Comparison of ENCODE assay signal across 21 cellular contexts in the genomic region with DNA sequence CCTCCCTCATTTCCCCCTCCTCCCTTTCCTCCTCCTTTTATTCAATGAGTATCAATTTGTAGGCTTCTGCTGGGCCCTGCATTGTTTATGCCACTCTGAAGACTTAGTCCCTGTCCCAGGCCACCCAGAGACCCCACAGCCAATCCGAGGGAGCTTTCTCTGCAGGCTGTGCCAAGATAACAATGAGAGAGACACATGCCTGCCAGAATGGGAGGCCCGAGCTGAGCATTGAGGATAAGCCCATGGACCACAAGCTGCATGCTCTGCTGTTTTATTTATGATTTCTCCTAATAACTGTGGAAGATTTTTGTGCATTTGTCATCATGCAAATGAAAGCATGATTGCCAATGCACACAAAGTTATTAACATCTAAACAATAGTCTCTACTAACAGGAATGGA. TPM values are rescaled to one million over a fixed set of nuclear protein-coding genes. Genes with fewer than 3 reads are reported as not detected.
DNase-seq lines count a peak whose midpoint lies in the region; TF ChIP-seq lines count a peak whose summit lies in the region.
"Had no signal": no experiment of that assay in that cellular context is flagged by ENCODE, and none has a peak within 500 bp of the region (broad histone marks: within the 10 kb centered on the region; RNA-seq: fewer than 3 reads in every experiment).

No MANE protein-coding gene starts in this region.

- no peaks in the 10 kb centered on the region for H3K79me1 ChIP-seq in mesenchymal stem cell (replicated peaks; ENCODE audit: low read length, poor library complexity, severe bottlenecking)

- WGBS in mesenchymal stem cell, result 28% methylated on average over 2 of the region's 2 CpGs

- H2AK5ac ChIP-seq in mesenchymal stem cell (ENCODE audit: low read length, severe bottlenecking), result no peak overlapping the region

- no peak overlapping the region for H3K14ac ChIP-seq in mesenchymal stem cell (ENCODE audit: low read length in 2 of 2)

- no peaks in the 10 kb centered on the region for H3K9me3 ChIP-seq in mesenchymal stem cell (ENCODE audit: control insufficient read depth, low read length)
- H3K9me3 ChIP-seq: BE2C, Peyer's patch had no signal

- no peak overlapping the region for H2BK120ac ChIP-seq in mesenchymal stem cell (ENCODE audit: low read depth, low read length)

- H3K27me3 ChIP-seq in H7 (ENCODE audit: control insufficient read depth, insufficient read depth, low read length) (no peaks in the 10 kb centered on the region; the same call in 1 of the 2 replicates), mesenchymal stem cell (ENCODE audit: control insufficient read depth in 1 of 2, insufficient read depth in 1 of 2, low read length in 2 of 2) (no peaks in the 10 kb centered on the region)
- H3K27me3 ChIP-seq: BE2C, Peyer's patch had no signal

- peaks cover 13% of the 10 kb centered on the region for H3K4me1 ChIP-seq in mesenchymal stem cell (ENCODE audit: control insufficient read depth, insufficient read depth, low read depth, low read length)
- H3K4me1 ChIP-seq: BE2C, Peyer's patch had no signal

- peaks cover 50% of the 10 kb centered on the region for H3K4me1 Mint-ChIP-seq in brain
- H3K4me1 Mint-ChIP-seq: CD4-positive, alpha-beta memory T cell had no signal

- no peak overlapping the region for H2BK15ac ChIP-seq in mesenchymal stem cell (ENCODE audit: low read depth, poor library complexity, severe bottlenecking)

- no peak overlapping the region for H2BK5ac ChIP-seq in mesenchymal stem cell (ENCODE audit: low read depth, low read length, poor library complexity, severe bottlenecking)

- H3K9ac ChIP-seq in mesenchymal stem cell (ENCODE audit: low read length), result no peak overlapping the region

- H3K36me3 Mint-ChIP-seq in brain, result no peaks in the 10 kb centered on the region
- H3K36me3 Mint-ChIP-seq: CD4-positive, alpha-beta memory T cell had no signal

- H2BK12ac ChIP-seq in mesenchymal stem cell (ENCODE audit: low read length in 2 of 2), result no peak overlapping the region

- H3K4me2 ChIP-seq in mesenchymal stem cell (ENCODE audit: low read length, poor library complexity, severe bottlenecking), result no peak overlapping the region

- no peak overlapping the region for H4K8ac ChIP-seq in mesenchymal stem cell (ENCODE audit: low read length)

- H4K91ac ChIP-seq in mesenchymal stem cell (ENCODE audit: low read length), result no peak overlapping the region

- H3K27me3 Mint-ChIP-seq in brain, result peaks cover 6% of the 10 kb centered on the region

- no peak overlapping the region for H2AFZ ChIP-seq in mesenchymal stem cell (ENCODE audit: low read depth, low read length)

- no peak overlapping the region for H3K18ac ChIP-seq in mesenchymal stem cell (ENCODE audit: low read depth in 1 of 2, low read length in 2 of 2)

- no peak overlapping the region for H3K4ac ChIP-seq in mesenchymal stem cell (ENCODE audit: low read depth in 1 of 2, low read length in 2 of 2)

- H3K9me3 Mint-ChIP-seq in brain, result peaks cover 0 to 2% (median 0%) of the 10 kb centered on the region in 5 experiments
- H3K9me3 Mint-ChIP-seq: HFFc6 had no signal

- H3K27ac ChIP-seq in mesenchymal stem cell (ENCODE audit: low read length, poor library complexity, severe bottlenecking), result no peak overlapping the region
- H3K27ac ChIP-seq: HL-60 had no signal

- H3K36me3 ChIP-seq in H7 (replicated peaks; ENCODE audit: control insufficient read depth, insufficient read depth, low read length) (no peaks in the 10 kb centered on the region), mesenchymal stem cell (ENCODE audit: control insufficient read depth in 1 of 2, insufficient read depth in 2 of 2, low read depth in 1 of 2, low read length in 2 of 2) (no peaks in the 10 kb centered on the region)
- H3K36me3 ChIP-seq: BE2C, Peyer's patch had no signal

- peak overlapping the region in 1 of 5 experiments; percentile 8 for H3K4me3 Mint-ChIP-seq in brain
- H3K4me3 Mint-ChIP-seq: CD4-positive, alpha-beta memory T cell; HFFc6 had no signal

- peak; percentile 65 for DNase-seq in H7
- DNase-seq in posterior vena cava (ENCODE audit: low spot score), result peak; percentile 67
- DNase-seq in NCI-H748 (lab: John Stamatoyannopoulos, UW; ENCODE audit: unreplicated experiment), result no peak
- no peak for DNase-seq in DMS153 treated with DMSO at 0.1 percent for 48 hours (lab: John Stamatoyannopoulos, UW; ENCODE audit: unreplicated experiment)
- no peak for DNase-seq in NCI-H2029 (lab: John Stamatoyannopoulos, UW)
- no peak for DNase-seq in mesenchymal stem cell
- DNase-seq: BE2C; Calu3; CD4-positive, alpha-beta memory T cell; HFFc6; NCI-H1436; NCI-H1930; NCI-H526 treated with DMSO at 0.1 percent for 48 hours; NK-92 treated with Interleukin-12 subunit alpha and Interleukin-12 subunit beta, amount 100 ng/mL, for 24 hours; Peyer's patch; SW 1271 had no signal

- no peak for TF ChIP-seq CTCF in brain (conservative IDR thresholded peaks at IDR 0.05)

- H3K23ac ChIP-seq in mesenchymal stem cell (ENCODE audit: low read length in 2 of 2), result no peak overlapping the region

- H3K4me3 ChIP-seq in H7 (ENCODE audit: insufficient read depth, low read depth, low read length) (no peak overlapping the region), mesenchymal stem cell (ENCODE audit: insufficient read depth in 1 of 2, low read depth in 1 of 2, low read length in 2 of 2) (no peak overlapping the region)
- H3K4me3 ChIP-seq: Peyer's patch had no signal

- peak overlapping the region in 4 of 5 experiments; percentile 12 to 85 (median 18) for H3K27ac Mint-ChIP-seq in brain
- H3K27ac Mint-ChIP-seq: CD4-positive, alpha-beta memory T cell; HFFc6 had no signal

- intact Hi-C loops in posterior vena cava (cut with DNase I), result no loop called here

RNA-seq across cellular contexts. Expression of gene RCVRN, which starts 3.0 kb away (rescaled TPM):
- not detected in 2 replicates for total RNA-seq in H7 (2014; rRNA removed; shearing (Covaris generic))
- polyA plus RNA-seq in brain (ENCODE audit: insufficient read depth, low read depth, low replicate concordance), result 0.88 TPM
- under 1 TPM; 0.33 to 0.74 TPM for total RNA-seq in posterior vena cava
- polyA plus RNA-seq in mesenchymal stem cell (2013, experiment 1 of 2), result 1.4 TPM
- 1.4 TPM for polyA plus RNA-seq in mesenchymal stem cell (2013, experiment 2 of 2)
- total RNA-seq: Calu3; CD4-positive, alpha-beta memory T cell; HFFc6; HT1080; MCF 10A; Peyer's patch; SK-MEL-5 had no signal
- polyA plus RNA-seq: CD4-positive, alpha-beta memory T cell had no signal

Comparison
In these comparisons a context has a peak if more than half of its experiments do, and no peak if none do; other contexts are left out.
1. DNase-seq: peak in H7 (single experiment) and posterior vena cava (single experiment); none in NCI-H748 (single experiment), DMS153 treated with DMSO at 0.1 percent for 48 hours (single experiment), NCI-H2029 (single experiment) and mesenchymal stem cell (single experiment).